1 cellular context compared by ENCODE assay signal in genomic region chr12:104010800-104011199, GRCh38.
TF ChIP-seq lines count a peak whose summit lies in the region.

No MANE protein-coding gene starts in this region.

TF ChIP-seq in endothelial cell of umbilical vein, 7 proteins besides CTCF, POLR2A, EP300 and RAD21:
- no peak for TF ChIP-seq MYC (IDR thresholded peaks at IDR 0.05; ENCODE audit: low read depth, low read length)
